In the genomic region with DNA sequence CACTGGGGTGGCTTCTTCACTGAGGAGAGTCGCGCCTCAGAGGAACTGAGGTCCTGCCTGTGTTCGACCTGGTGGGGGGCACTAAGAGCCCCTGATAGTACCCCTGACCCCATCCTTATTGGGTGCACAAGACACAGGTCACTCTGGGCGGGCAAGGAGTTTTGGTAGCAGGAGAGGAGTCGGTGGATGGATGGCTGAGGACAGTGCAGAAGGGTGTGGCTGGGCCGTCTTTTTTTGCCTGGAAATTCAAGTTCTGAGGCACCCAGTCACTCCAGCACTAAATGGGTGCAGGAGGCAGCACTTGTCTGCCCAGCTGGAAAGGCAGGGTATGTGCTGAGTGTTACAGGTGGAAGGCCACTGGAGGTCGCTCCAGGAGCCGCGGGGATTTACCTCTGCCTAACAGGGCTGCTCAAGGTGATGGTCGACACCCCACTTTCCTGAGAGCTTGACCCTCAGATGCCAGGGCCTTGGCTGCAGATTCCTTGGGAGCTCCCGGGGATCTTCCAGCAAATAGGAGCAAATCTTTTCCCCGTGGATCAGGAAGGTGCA, we compare ENCODE assay signal across 8 cellular contexts. TPM values are rescaled to one million over a fixed set of nuclear protein-coding genes. Genes with fewer than 3 reads are reported as not detected.
DNase-seq lines count a peak whose midpoint lies in the region; ATAC-seq and TF ChIP-seq lines count a peak whose summit lies in the region.

No MANE protein-coding gene starts in this region.

- peaks cover 4% of the 10 kb centered on the region for H3K36me3 Mint-ChIP-seq in activated CD8-positive, alpha-beta T cell treated with anti-CD3 and anti-CD28 coated beads for 36 hours (ENCODE audit: low read depth)

- H3K9me3 Mint-ChIP-seq in activated CD8-positive, alpha-beta T cell treated with anti-CD3 and anti-CD28 coated beads for 36 hours = no peaks in the 10 kb centered on the region
- H3K9me3 Mint-ChIP-seq in stimulated activated naive CD8-positive, alpha-beta T cell treated with anti-CD3 and anti-CD28 coated beads, Interleukin-15, amount 100 ng/mL, for 72 hours = no peaks in the 10 kb centered on the region

- peaks cover 12% of the 10 kb centered on the region for H3K4me1 Mint-ChIP-seq in activated CD8-positive, alpha-beta T cell treated with anti-CD3 and anti-CD28 coated beads for 36 hours (ENCODE audit: low read depth)
- H3K4me1 Mint-ChIP-seq in stimulated activated naive CD8-positive, alpha-beta T cell treated with anti-CD3 and anti-CD28 coated beads, Interleukin-15, amount 100 ng/mL, for 72 hours = peaks cover 30% of the 10 kb centered on the region

- H3K4me3 Mint-ChIP-seq in activated CD8-positive, alpha-beta T cell treated with anti-CD3 and anti-CD28 coated beads for 36 hours = peak overlapping the region; percentile 84
- H3K4me3 Mint-ChIP-seq in stimulated activated naive CD8-positive, alpha-beta T cell treated with anti-CD3 and anti-CD28 coated beads, Interleukin-15, amount 100 ng/mL, for 72 hours = peak overlapping the region; percentile 90 to 96

- TF ChIP-seq CTCF in activated CD8-positive, alpha-beta T cell treated with anti-CD3 and anti-CD28 coated beads for 36 hours (IDR thresholded peaks at IDR 0.05) = no peak

- POLR2A ChIA-PET in activated CD8-positive, alpha-beta T cell treated with anti-CD3 and anti-CD28 coated beads for 36 hours (lab: Charles Lee) = interaction anchor here (1.4 kb wide), 1 partner anchor 95 kb away, joined by 4 read pairs; no protein-coding TSS in a partner anchor

- H3K27me3 Mint-ChIP-seq in activated CD8-positive, alpha-beta T cell treated with anti-CD3 and anti-CD28 coated beads for 36 hours = no peaks in the 10 kb centered on the region
- no peaks in the 10 kb centered on the region for H3K27me3 Mint-ChIP-seq in stimulated activated naive CD8-positive, alpha-beta T cell treated with anti-CD3 and anti-CD28 coated beads, Interleukin-15, amount 100 ng/mL, for 72 hours

- peak overlapping the region; percentile 85 for H3K27ac Mint-ChIP-seq in activated CD8-positive, alpha-beta T cell treated with anti-CD3 and anti-CD28 coated beads for 36 hours
- peak overlapping the region; percentile 95 to 99 for H3K27ac Mint-ChIP-seq in stimulated activated naive CD8-positive, alpha-beta T cell treated with anti-CD3 and anti-CD28 coated beads, Interleukin-15, amount 100 ng/mL, for 72 hours

- intact Hi-C loops in activated CD8-positive, alpha-beta T cell treated with anti-CD3 and anti-CD28 coated beads for 36 hours (cut with micrococcal nuclease) = loop anchor here (5.0 kb wide), 1 partner anchor 94 kb away; no protein-coding TSS in a partner anchor

- no peak for ATAC-seq in activated CD8-positive, alpha-beta T cell treated with anti-CD3 and anti-CD28 coated beads for 36 hours
- no peak for ATAC-seq in stimulated activated naive CD8-positive, alpha-beta T cell treated with anti-CD3 and anti-CD28 coated beads, Interleukin-15, amount 100 ng/mL, for 72 hours
- ATAC-seq in GM21526 (IDR thresholded peaks at IDR 0.05; ENCODE audit: low FRiP score, unreplicated experiment) = no peak

- DNase-seq in NCI-H2227 (lab: John Stamatoyannopoulos, UW; ENCODE audit: unreplicated experiment) = peak; percentile 36
- DNase-seq in NCI-H2227 treated with DMSO at 0.1 percent for 48 hours (lab: John Stamatoyannopoulos, UW) = no peak
- no peak for DNase-seq in activated CD8-positive, alpha-beta T cell treated with anti-CD3 and anti-CD28 coated beads for 36 hours
- DNase-seq in stimulated activated naive CD8-positive, alpha-beta T cell treated with anti-CD3 and anti-CD28 coated beads, Interleukin-15, amount 100 ng/mL, for 72 hours = no peak
- DNase-seq in T1000 (lab: John Stamatoyannopoulos, UW) = no peak
- no peak for DNase-seq in AG20443 (ENCODE audit: low spot score)

- peak overlapping the region; percentile 98 for H3K4me3 ChIP-seq in iPS-11a (ENCODE audit: low read depth, low read length)

- CTCF ChIA-PET in activated CD8-positive, alpha-beta T cell treated with anti-CD3 and anti-CD28 coated beads for 36 hours (lab: Charles Lee) = interaction anchor here (1.1 to 7.4 kb wide), 8 partner anchors 19 to 486 kb away, joined by 3 to 62 read pairs (median 6); no protein-coding TSS in a partner anchor

RNA-seq across cellular contexts. Expression of a gene that starts 1.0 kb away (rescaled TPM):
- 10 to 100 TPM; 36.2 to 38.9 TPM for total RNA-seq in activated CD8-positive, alpha-beta T cell treated with anti-CD3 and anti-CD28 coated beads for 36 hours

RNA-seq across cellular contexts. Expression of a gene that starts 24.4 kb away (rescaled TPM):
- 100 to 1,000 TPM; 133 to 138 TPM for total RNA-seq in activated CD8-positive, alpha-beta T cell treated with anti-CD3 and anti-CD28 coated beads for 36 hours

RNA-seq across cellular contexts. Expression of a gene that starts 42.8 kb away (rescaled TPM):
- not detected for total RNA-seq in activated CD8-positive, alpha-beta T cell treated with anti-CD3 and anti-CD28 coated beads for 36 hours

RNA-seq across cellular contexts. Expression of a gene that starts 43.3 kb away (rescaled TPM):
- 1 to 10 TPM; 8.7 to 9.5 TPM for total RNA-seq in activated CD8-positive, alpha-beta T cell treated with anti-CD3 and anti-CD28 coated beads for 36 hours
